ENCODE assay signal across 3 cellular contexts in genomic region chr9:131001990-131002389, GRCh38.
"Had no signal": no experiment of that assay in that cellular context is flagged by ENCODE, and none has a peak within 500 bp of the region (broad histone marks: within the 10 kb centered on the region; RNA-seq: fewer than 3 reads in every experiment).

No MANE protein-coding gene starts in this region.

- ATAC-seq: GM12878 had no signal

- H3K4me3 ChIP-seq: GM12878 had no signal

- DNase-seq: GDM1, GF-D8 had no signal
